ENCODE assay signal across 24 cellular contexts in the genomic region with DNA sequence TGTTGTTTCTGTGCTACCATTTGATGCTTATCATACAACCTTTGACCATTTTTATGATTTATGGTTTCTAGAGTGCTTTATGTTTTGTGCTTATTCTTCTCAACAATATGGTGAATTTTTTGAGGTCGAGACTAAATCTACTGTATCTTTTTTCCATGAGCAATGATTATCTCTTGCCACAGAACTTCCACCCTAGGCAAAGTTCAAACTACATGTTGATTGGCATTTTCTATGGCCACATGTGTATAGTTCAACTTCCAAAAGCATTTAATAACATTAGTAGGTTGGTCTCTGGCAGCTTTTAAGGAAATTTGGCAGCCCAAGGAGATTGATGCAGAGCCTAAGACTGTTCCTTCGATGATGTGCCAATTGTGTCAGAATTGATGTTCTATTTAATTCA.
"Had no signal": no experiment of that assay in that cellular context is flagged by ENCODE, and none has a peak within 500 bp of the region (broad histone marks: within the 10 kb centered on the region; RNA-seq: fewer than 3 reads in every experiment).

No MANE protein-coding gene starts in this region.

- H3K9me3 ChIP-seq: lower lobe of right lung, mucosa of descending colon had no signal

- ATAC-seq: foreskin keratinocyte; gastroesophageal sphincter; heart left ventricle; left cardiac atrium; lower lobe of right lung; mucosa of descending colon; naive thymus-derived CD8-positive, alpha-beta T cell had no signal

- H3K36me3 Mint-ChIP-seq: mesothelial cell of epicardium, naive B cell had no signal

- H3K27ac ChIP-seq: coronary artery, dorsolateral prefrontal cortex, esophagus muscularis mucosa, foreskin keratinocyte, gastroesophageal sphincter, heart left ventricle, hepatocyte, left ventricle myocardium inferior, lower lobe of right lung had no signal

- H3K27ac Mint-ChIP-seq: mesothelial cell of epicardium; naive thymus-derived CD8-positive, alpha-beta T cell had no signal

- H3K36me3 ChIP-seq: esophagus muscularis mucosa, gastroesophageal sphincter, heart left ventricle, left ventricle myocardium inferior, lower lobe of right lung had no signal

- H3K4me1 Mint-ChIP-seq: mesothelial cell of epicardium had no signal

- FAIRE-seq: colon, endothelial cell of umbilical vein, frontal cortex, islet of Langerhans, keratinocyte had no signal

- H3K4me3 ChIP-seq: coronary artery, dorsolateral prefrontal cortex, esophagus muscularis mucosa, gastroesophageal sphincter, heart left ventricle, hepatocyte, left ventricle myocardium inferior, lower lobe of right lung, mucosa of descending colon had no signal

- H3K79me2 ChIP-seq: hepatocyte had no signal

- DNase-seq: dermis blood vessel endothelial cell; dorsolateral prefrontal cortex; effector CD4-positive, alpha-beta T cell; effector memory CD4-positive, alpha-beta T cell; foreskin keratinocyte; heart left ventricle; hypothalamus; left cardiac atrium; left ventricle myocardium inferior; lower lobe of right lung; mesenchymal stem cell; mucosa of descending colon; naive B cell; naive thymus-derived CD8-positive, alpha-beta T cell had no signal

- H3K27me3 ChIP-seq: esophagus muscularis mucosa, gastroesophageal sphincter, hepatocyte had no signal

- H3K4me3 Mint-ChIP-seq: mesothelial cell of epicardium; naive B cell; naive thymus-derived CD8-positive, alpha-beta T cell had no signal

- H3K4me1 ChIP-seq: foreskin keratinocyte, lower lobe of right lung had no signal

- H3K4me2 ChIP-seq: hepatocyte had no signal

- H2AFZ ChIP-seq: hepatocyte had no signal
